In the genomic region with DNA sequence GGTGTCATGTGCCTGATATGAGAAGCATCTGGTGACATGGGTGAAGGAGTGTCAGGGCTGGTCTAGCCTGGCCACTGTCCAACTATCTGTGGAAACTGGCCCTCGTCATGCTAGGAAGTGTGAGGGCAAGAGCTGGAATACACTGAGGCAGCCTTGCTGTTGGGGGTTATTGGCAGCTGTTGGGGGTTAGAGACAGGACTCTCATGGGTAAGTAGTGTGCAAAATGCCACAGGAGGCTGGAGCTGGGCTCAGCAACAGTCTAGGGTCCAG, we compare ENCODE assay signal across 13 cellular contexts.
A peak's percentile ranks its signal among the peaks of the same experiment; 100 is the strongest.
DNase-seq lines count a peak whose midpoint lies in the region; TF ChIP-seq lines count a peak whose summit lies in the region.
"Had no signal": no experiment of that assay in that cellular context is flagged by ENCODE, and none has a peak within 500 bp of the region (broad histone marks: within the 10 kb centered on the region; RNA-seq: fewer than 3 reads in every experiment).

No MANE protein-coding gene starts in this region.

- no peak for TF ChIP-seq CTCF in vagina (IDR thresholded peaks at IDR 0.05)

- H3K4me3 Mint-ChIP-seq in activated T-helper 1 cell treated with anti-CD3 and anti-CD28 coated beads, Interleukin-12 subunit alpha, Interleukin-12 subunit beta, Interleukin-2, Interleukin-4 antibody, amounts not matched to agents 30 ng/mL and 10 ng/mL and 1 ng/mL, durations not matched to agents 14 hours and 24 hours and 36 hours = no peak overlapping the region

- H3K27ac ChIP-seq in Karpas-422 (ENCODE audit: low read length) (peak overlapping the region; percentile 98), vagina (no peak overlapping the region)
- H3K27ac ChIP-seq: C4-2B, transverse colon had no signal

- H3K27me3 ChIP-seq in Karpas-422 (ENCODE audit: low read length) (no peaks in the 10 kb centered on the region), vagina (no peaks in the 10 kb centered on the region)
- H3K27me3 ChIP-seq: transverse colon had no signal

- intact Hi-C loops in vagina (cut with DNase I) = loop anchor here (10.0 kb wide), 2 partner anchors 380 to 410 kb away; no protein-coding TSS in a partner anchor
- intact Hi-C loops in activated T-helper 1 cell treated with anti-CD3 and anti-CD28 coated beads, Interleukin-12 subunit alpha, Interleukin-12 subunit beta, Interleukin-2, Interleukin-4 antibody, amounts not matched to agents 30 ng/mL and 10 ng/mL and 1 ng/mL, durations not matched to agents 14 hours and 24 hours and 36 hours (cut with micrococcal nuclease) = loop anchor here (2.0 kb wide), 1 partner anchor 354 kb away; a partner anchor contains a TSS

- H3K4me1 ChIP-seq in Karpas-422 (ENCODE audit: low read length) = peaks cover 91% of the 10 kb centered on the region
- peaks cover 10% of the 10 kb centered on the region for H3K4me1 ChIP-seq in vagina

- peak; percentile 64 for DNase-seq in DMS79 treated with DMSO at 0.1 percent for 48 hours (lab: John Stamatoyannopoulos, UW)
- DNase-seq in Karpas-422 = peak; percentile 68
- peak; percentile 25 for DNase-seq in astrocyte of the hippocampus (ENCODE audit: low read depth, low spot score)
- peak; percentile 57 for DNase-seq in myocyte (ENCODE audit: low read depth)
- no peak for DNase-seq in NCI-H2227 treated with DMSO at 0.1 percent for 48 hours (lab: John Stamatoyannopoulos, UW)
- no peak for DNase-seq in vagina (ENCODE audit: extremely low spot score in 2 of 2)
- DNase-seq in COLO829 (ENCODE audit: low spot score) = no peak
- DNase-seq in activated T-helper 1 cell treated with anti-CD3 and anti-CD28 coated beads, Interleukin-12 subunit alpha, Interleukin-12 subunit beta, Interleukin-2, Interleukin-4 antibody, amounts not matched to agents 30 ng/mL and 10 ng/mL and 1 ng/mL, durations not matched to agents 14 hours and 24 hours and 36 hours (ENCODE audit: low spot score) = no peak
- DNase-seq: activated CD8-positive, alpha-beta memory T cell treated with anti-CD3 and anti-CD28 coated beads, Interleukin-2, amount 50 U/mL, for 4 hours; transverse colon had no signal

- peaks cover 11% of the 10 kb centered on the region for H3K27me3 Mint-ChIP-seq in activated T-helper 1 cell treated with anti-CD3 and anti-CD28 coated beads, Interleukin-12 subunit alpha, Interleukin-12 subunit beta, Interleukin-2, Interleukin-4 antibody, amounts not matched to agents 30 ng/mL and 10 ng/mL and 1 ng/mL, durations not matched to agents 14 hours and 24 hours and 36 hours (ENCODE audit: insufficient read depth)

- peak overlapping the region; percentile 57 for H3K9ac ChIP-seq in Karpas-422 (ENCODE audit: low read length)

- H3K9me3 Mint-ChIP-seq in activated T-helper 1 cell treated with anti-CD3 and anti-CD28 coated beads, Interleukin-12 subunit alpha, Interleukin-12 subunit beta, Interleukin-2, Interleukin-4 antibody, amounts not matched to agents 30 ng/mL and 10 ng/mL and 1 ng/mL, durations not matched to agents 14 hours and 24 hours and 36 hours = no peaks in the 10 kb centered on the region
- H3K9me3 Mint-ChIP-seq: stimulated activated naive B cell treated with anti-CD40 and anti-IgM and Interleukin-4, amounts not matched to agents 10 μg/mL and 1 μg/mL and 100 μg/mL, for 72 hours had no signal

- H2AFZ ChIP-seq in Karpas-422 (ENCODE audit: low read length) = peak overlapping the region; percentile 8; the same call in 1 of the 2 replicates

- peaks cover 2% of the 10 kb centered on the region; the same call in 1 of the 2 replicates for H3K36me3 ChIP-seq in Karpas-422 (ENCODE audit: insufficient read depth, low read length)
- H3K36me3 ChIP-seq in vagina = no peaks in the 10 kb centered on the region
- H3K36me3 ChIP-seq: transverse colon had no signal

- no peak overlapping the region for H3K27ac Mint-ChIP-seq in activated T-helper 1 cell treated with anti-CD3 and anti-CD28 coated beads, Interleukin-12 subunit alpha, Interleukin-12 subunit beta, Interleukin-2, Interleukin-4 antibody, amounts not matched to agents 30 ng/mL and 10 ng/mL and 1 ng/mL, durations not matched to agents 14 hours and 24 hours and 36 hours
- H3K27ac Mint-ChIP-seq: stimulated activated naive B cell treated with anti-CD40 and anti-IgM and Interleukin-4, amounts not matched to agents 10 μg/mL and 1 μg/mL and 100 μg/mL, for 72 hours had no signal

- H3K79me2 ChIP-seq in Karpas-422 (ENCODE audit: low read length) = no peaks in the 10 kb centered on the region

- H3K9me3 ChIP-seq in Karpas-422 (ENCODE audit: low read length) (no peaks in the 10 kb centered on the region), vagina (no peaks in the 10 kb centered on the region)
- H3K9me3 ChIP-seq: transverse colon had no signal

- no peaks in the 10 kb centered on the region for H4K20me1 ChIP-seq in Karpas-422 (ENCODE audit: insufficient read depth, low read depth, low read length)

- no peak for TF ChIP-seq POLR2A in vagina (IDR thresholded peaks at IDR 0.05)

- H3K9me2 ChIP-seq in Karpas-422 (replicated peaks; ENCODE audit: insufficient read depth, low read length) = no peaks in the 10 kb centered on the region

- H3K4me1 Mint-ChIP-seq in activated T-helper 1 cell treated with anti-CD3 and anti-CD28 coated beads, Interleukin-12 subunit alpha, Interleukin-12 subunit beta, Interleukin-2, Interleukin-4 antibody, amounts not matched to agents 30 ng/mL and 10 ng/mL and 1 ng/mL, durations not matched to agents 14 hours and 24 hours and 36 hours (ENCODE audit: low read depth) = peaks cover 4% of the 10 kb centered on the region

- peak overlapping the region; percentile 64 for H3K4me2 ChIP-seq in Karpas-422 (ENCODE audit: low read depth, low read length, poor library complexity, severe bottlenecking)

- H3K4me3 ChIP-seq in Karpas-422 (ENCODE audit: low read length) (peak overlapping the region; percentile 40), vagina (no peak overlapping the region)
- H3K4me3 ChIP-seq: skin epidermis, transverse colon had no signal

- H3K36me3 Mint-ChIP-seq in activated T-helper 1 cell treated with anti-CD3 and anti-CD28 coated beads, Interleukin-12 subunit alpha, Interleukin-12 subunit beta, Interleukin-2, Interleukin-4 antibody, amounts not matched to agents 30 ng/mL and 10 ng/mL and 1 ng/mL, durations not matched to agents 14 hours and 24 hours and 36 hours (ENCODE audit: low read depth) = no peaks in the 10 kb centered on the region
- H3K36me3 Mint-ChIP-seq: stimulated activated naive B cell treated with anti-CD40 and anti-IgM and Interleukin-4, amounts not matched to agents 10 μg/mL and 1 μg/mL and 100 μg/mL, for 72 hours had no signal

Comparison
In these comparisons a context has a peak if more than half of its experiments do, and no peak if none do; other contexts are left out.
1. DNase-seq: peak in DMS79 treated with DMSO at 0.1 percent for 48 hours (single experiment), Karpas-422 (single experiment), astrocyte of the hippocampus (single experiment) and myocyte (single experiment); none in NCI-H2227 treated with DMSO at 0.1 percent for 48 hours (single experiment), vagina (0 of 2), COLO829 (single experiment) and activated T-helper 1 cell treated with anti-CD3 and anti-CD28 coated beads, Interleukin-12 subunit alpha, Interleukin-12 subunit beta, Interleukin-2, Interleukin-4 antibody, amounts not matched to agents 30 ng/mL and 10 ng/mL and 1 ng/mL, durations not matched to agents 14 hours and 24 hours and 36 hours (single experiment).